Comparison of ENCODE assay signal across 1 cellular context in the genomic region with DNA sequence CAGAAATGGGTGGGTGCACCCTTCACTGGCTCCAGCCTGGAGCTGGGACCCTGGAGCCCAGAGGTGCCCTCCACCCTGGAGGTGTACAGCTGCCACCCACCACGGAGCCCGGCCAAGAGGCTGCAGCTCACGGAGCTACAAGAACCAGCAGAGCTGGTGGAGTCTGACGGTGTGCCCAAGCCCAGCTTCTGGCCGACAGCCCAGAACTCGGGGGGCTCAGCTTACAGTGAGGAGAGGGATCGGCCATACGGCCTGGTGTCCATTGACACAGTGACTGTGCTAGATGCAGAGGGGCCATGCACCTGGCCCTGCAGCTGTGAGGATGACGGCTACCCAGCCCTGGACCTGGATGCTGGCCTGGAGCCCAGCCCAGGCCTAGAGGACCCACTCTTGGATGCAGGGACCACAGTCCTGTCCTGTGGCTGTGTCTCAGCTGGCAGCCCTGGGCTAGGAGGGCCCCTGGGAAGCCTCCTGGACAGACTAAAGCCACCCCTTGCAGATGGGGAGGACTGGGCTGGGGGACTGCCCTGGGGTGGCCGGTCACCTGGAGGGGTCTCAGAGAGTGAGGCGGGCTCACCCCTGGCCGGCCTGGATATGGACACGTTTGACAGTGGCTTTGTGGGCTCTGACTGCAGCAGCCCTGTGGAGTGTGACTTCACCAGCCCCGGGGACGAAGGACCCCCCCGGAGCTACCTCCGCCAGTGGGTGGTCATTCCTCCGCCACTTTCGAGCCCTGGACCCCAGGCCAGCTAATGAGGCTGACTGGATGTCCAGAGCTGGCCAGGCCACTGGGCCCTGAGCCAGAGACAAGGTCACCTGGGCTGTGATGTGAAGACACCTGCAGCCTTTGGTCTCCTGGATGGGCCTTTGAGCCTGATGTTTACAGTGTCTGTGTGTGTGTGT.
A peak's percentile ranks its signal among the peaks of the same experiment; 100 is the strongest.
TF ChIP-seq lines count a peak whose summit lies in the region.

No MANE protein-coding gene starts in this region.

TF ChIP-seq in HepG2, 621 proteins besides CTCF, POLR2A, EP300 and RAD21:
- TF ChIP-seq, protein P1, sequence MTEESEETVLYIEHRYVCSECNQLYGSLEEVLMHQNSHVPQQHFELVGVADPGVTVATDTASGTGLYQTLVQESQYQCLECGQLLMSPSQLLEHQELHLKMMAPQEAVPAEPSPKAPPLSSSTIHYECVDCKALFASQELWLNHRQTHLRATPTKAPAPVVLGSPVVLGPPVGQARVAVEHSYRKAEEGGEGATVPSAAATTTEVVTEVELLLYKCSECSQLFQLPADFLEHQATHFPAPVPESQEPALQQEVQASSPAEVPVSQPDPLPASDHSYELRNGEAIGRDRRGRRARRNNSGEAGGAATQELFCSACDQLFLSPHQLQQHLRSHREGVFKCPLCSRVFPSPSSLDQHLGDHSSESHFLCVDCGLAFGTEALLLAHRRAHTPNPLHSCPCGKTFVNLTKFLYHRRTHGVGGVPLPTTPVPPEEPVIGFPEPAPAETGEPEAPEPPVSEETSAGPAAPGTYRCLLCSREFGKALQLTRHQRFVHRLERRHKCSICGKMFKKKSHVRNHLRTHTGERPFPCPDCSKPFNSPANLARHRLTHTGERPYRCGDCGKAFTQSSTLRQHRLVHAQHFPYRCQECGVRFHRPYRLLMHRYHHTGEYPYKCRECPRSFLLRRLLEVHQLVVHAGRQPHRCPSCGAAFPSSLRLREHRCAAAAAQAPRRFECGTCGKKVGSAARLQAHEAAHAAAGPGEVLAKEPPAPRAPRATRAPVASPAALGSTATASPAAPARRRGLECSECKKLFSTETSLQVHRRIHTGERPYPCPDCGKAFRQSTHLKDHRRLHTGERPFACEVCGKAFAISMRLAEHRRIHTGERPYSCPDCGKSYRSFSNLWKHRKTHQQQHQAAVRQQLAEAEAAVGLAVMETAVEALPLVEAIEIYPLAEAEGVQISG (CRISPR knock-in tag; IDR thresholded peaks at IDR 0.05): 0 out of 2 replicates have a peak, but pooled peaks have one; percentile 25
- TF ChIP-seq ZNF296 (CRISPR knock-in tag; conservative IDR thresholded peaks at IDR 0.05): 0 out of 2 replicates have a peak, but pooled peaks have one; percentile 31
- TF ChIP-seq, protein P2, sequence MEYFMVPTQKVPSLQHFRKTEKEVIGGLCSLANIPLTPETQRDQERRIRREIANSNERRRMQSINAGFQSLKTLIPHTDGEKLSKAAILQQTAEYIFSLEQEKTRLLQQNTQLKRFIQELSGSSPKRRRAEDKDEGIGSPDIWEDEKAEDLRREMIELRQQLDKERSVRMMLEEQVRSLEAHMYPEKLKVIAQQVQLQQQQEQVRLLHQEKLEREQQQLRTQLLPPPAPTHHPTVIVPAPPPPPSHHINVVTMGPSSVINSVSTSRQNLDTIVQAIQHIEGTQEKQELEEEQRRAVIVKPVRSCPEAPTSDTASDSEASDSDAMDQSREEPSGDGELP (IDR thresholded peaks at IDR 0.05; ENCODE audit: borderline replicate concordance, low read depth): peak; percentile 15; the same call in 1 of the 2 replicates
- no peak for TF ChIP-seq HOXA5 (CRISPR knock-in tag; IDR thresholded peaks at IDR 0.05)
- no peak for TF ChIP-seq FOXA1 (IDR thresholded peaks at IDR 0.05)
- peak; percentile 51; the same call in 1 of the 2 replicates for TF ChIP-seq FOXA1 (CRISPR knock-in tag; IDR thresholded peaks at IDR 0.05)
- peak; percentile 26; the same call in 1 of the 2 replicates for TF ChIP-seq HNF4A (CRISPR knock-in tag; IDR thresholded peaks at IDR 0.05)
- peak; percentile 68; the same call in 1 of the 2 replicates for TF ChIP-seq TBX3 (IDR thresholded peaks at IDR 0.05; ENCODE audit: borderline replicate concordance)
- no peak for TF ChIP-seq ZNF800 (CRISPR knock-in tag; IDR thresholded peaks at IDR 0.05)
- TF ChIP-seq SPEN (CRISPR knock-in tag; IDR thresholded peaks at IDR 0.05; ENCODE audit: low read depth): peak; percentile 44; the same call in 1 of the 2 replicates
- no peak for TF ChIP-seq CREB3 (CRISPR knock-in tag; IDR thresholded peaks at IDR 0.05)
- 0 out of 2 replicates have a peak, but pooled peaks have one; percentile 29 for TF ChIP-seq ZNF431 (CRISPR knock-in tag; IDR thresholded peaks at IDR 0.05; ENCODE audit: borderline replicate concordance, low read depth)
- TF ChIP-seq SALL2 (CRISPR knock-in tag; IDR thresholded peaks at IDR 0.05): no peak
- TF ChIP-seq TCF7 (IDR thresholded peaks at IDR 0.05; ENCODE audit: low read depth): 0 out of 2 replicates have a peak, but pooled peaks have one; percentile 13
- peak; percentile 67 for TF ChIP-seq SKI (IDR thresholded peaks at IDR 0.05; ENCODE audit: partially characterized antibody)
- peak; percentile 57; the same call in 1 of the 2 replicates for TF ChIP-seq MYC (CRISPR knock-in tag; IDR thresholded peaks at IDR 0.05; ENCODE audit: borderline replicate concordance)
- TF ChIP-seq CREBL2 (CRISPR knock-in tag; IDR thresholded peaks at IDR 0.05; ENCODE audit: borderline replicate concordance): no peak
- 0 out of 2 replicates have a peak, but pooled peaks have one; percentile 42 for TF ChIP-seq ESRRA (CRISPR knock-in tag; IDR thresholded peaks at IDR 0.05; ENCODE audit: low read depth)
TF ChIP-seq in HepG2: peak in this region for 12.
